In the genomic region with DNA sequence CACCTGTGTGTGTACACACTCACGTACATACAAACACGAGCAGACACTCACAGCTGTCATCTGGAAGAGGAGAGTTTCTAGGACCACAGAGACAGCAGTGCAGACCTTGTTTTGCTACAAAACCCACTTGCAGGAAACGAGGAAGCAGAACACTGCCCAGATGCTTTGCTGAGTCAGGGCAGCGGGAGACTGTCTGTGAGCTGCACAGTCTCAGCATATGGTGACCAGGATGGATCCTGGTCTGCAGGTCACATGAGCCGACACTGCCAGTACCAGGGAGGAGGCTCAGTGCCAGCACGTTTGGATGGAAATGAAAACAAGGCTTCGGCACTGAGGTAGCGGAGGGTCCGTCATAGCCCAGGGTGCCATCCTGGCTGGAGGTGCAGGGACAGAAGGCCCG, we compare ENCODE assay signal across 22 cellular contexts.
"Had no signal": no experiment of that assay in that cellular context is flagged by ENCODE, and none has a peak within 500 bp of the region (broad histone marks: within the 10 kb centered on the region; RNA-seq: fewer than 3 reads in every experiment).

No MANE protein-coding gene starts in this region.

- H3K4me1 ChIP-seq: adrenal gland, gastroesophageal sphincter, lower lobe of right lung, psoas muscle, tibial nerve had no signal

- H3K27me3 Mint-ChIP-seq: activated CD4-positive, alpha-beta T cell treated with anti-CD3 and anti-CD28 coated beads for 36 hours; stimulated activated naive CD8-positive, alpha-beta T cell treated with anti-CD3 and anti-CD28 coated beads, Interleukin-15, Interleukin-2, amounts not matched to agents 100 ng/mL and 50 ng/mL, for 24 hours had no signal

- H3K27ac Mint-ChIP-seq: activated CD4-positive, alpha-beta T cell treated with anti-CD3 and anti-CD28 coated beads for 36 hours; activated naive CD4-positive, alpha-beta T cell treated with anti-CD3 and anti-CD28 coated beads, Interleukin-2, amount 50 U/mL, for 72 hours; activated T-helper 1 cell treated with anti-CD3 and anti-CD28 coated beads, Interleukin-12 subunit alpha, Interleukin-12 subunit beta, Interleukin-2, Interleukin-4 antibody, amounts not matched to agents 30 ng/mL and 10 ng/mL and 1 ng/mL, durations not matched to agents 14 hours and 24 hours and 36 hours; naive thymus-derived CD8-positive, alpha-beta T cell; stimulated activated naive CD8-positive, alpha-beta T cell treated with anti-CD3 and anti-CD28 coated beads, Interleukin-15, Interleukin-2, amounts not matched to agents 100 ng/mL and 50 ng/mL, for 24 hours; T-helper 2 cell treated with Interferon-gamma antibody and Interleukin-4, amounts not matched to agents 5 μg/mL and 100 μg/mL, for 36 hours had no signal

- H3K27me3 ChIP-seq: adrenal gland, gastroesophageal sphincter, ovary, tibial nerve had no signal

- H3K36me3 ChIP-seq: adrenal gland, gastroesophageal sphincter, lower lobe of right lung, ovary, tibial nerve had no signal

- FAIRE-seq: astrocyte, bronchial epithelial cell, TTC549, urothelium cell line had no signal

- H3K4me3 ChIP-seq: adrenal gland, gastroesophageal sphincter, lower lobe of right lung, ovary, psoas muscle, tibial nerve had no signal

- DNase-seq: activated CD4-positive, alpha-beta T cell treated with anti-CD3 and anti-CD28 coated beads for 36 hours; activated CD4-positive, alpha-beta T cell treated with anti-CD3 and anti-CD28 coated beads, Interleukin-2, amount 50 U/mL, for 48 hours; activated gamma-delta T cell treated with Interleukin-2 at 50 U/mL for 16 hours; activated T-cell treated with anti-CD3 and anti-CD28 coated beads for 4 hours; left cardiac atrium; lower lobe of right lung; naive thymus-derived CD8-positive, alpha-beta T cell; ovary; psoas muscle; right cardiac atrium had no signal

- H3K27ac ChIP-seq: gastroesophageal sphincter, lower lobe of right lung, ovary, psoas muscle, tibial nerve had no signal

- H3K9me3 ChIP-seq: adrenal gland, gastroesophageal sphincter, lower lobe of right lung, ovary, psoas muscle, tibial nerve had no signal

- H3K36me3 Mint-ChIP-seq: naive thymus-derived CD8-positive, alpha-beta T cell had no signal

- H3K4me3 Mint-ChIP-seq: activated CD4-positive, alpha-beta T cell treated with anti-CD3 and anti-CD28 coated beads for 36 hours; activated T-helper 1 cell treated with anti-CD3 and anti-CD28 coated beads, Interleukin-12 subunit alpha, Interleukin-12 subunit beta, Interleukin-2, Interleukin-4 antibody, amounts not matched to agents 30 ng/mL and 10 ng/mL and 1 ng/mL, durations not matched to agents 14 hours and 24 hours and 36 hours; naive thymus-derived CD8-positive, alpha-beta T cell; stimulated activated naive CD8-positive, alpha-beta T cell treated with anti-CD3 and anti-CD28 coated beads, Interleukin-15, Interleukin-2, amounts not matched to agents 100 ng/mL and 50 ng/mL, for 24 hours; T-helper 2 cell treated with Interferon-gamma antibody and Interleukin-4, amounts not matched to agents 5 μg/mL and 100 μg/mL, for 36 hours had no signal

- H3K4me1 Mint-ChIP-seq: activated CD4-positive, alpha-beta T cell treated with anti-CD3 and anti-CD28 coated beads for 36 hours; naive thymus-derived CD8-positive, alpha-beta T cell had no signal

- ATAC-seq: activated CD4-positive, alpha-beta T cell treated with anti-CD3 and anti-CD28 coated beads for 36 hours; activated naive CD4-positive, alpha-beta T cell treated with anti-CD3 and anti-CD28 coated beads, Interleukin-2, amount 50 U/mL, for 72 hours; esophagus mucosa; gastroesophageal sphincter; left cardiac atrium; naive thymus-derived CD8-positive, alpha-beta T cell; psoas muscle; right cardiac atrium had no signal
